In the genomic region with DNA sequence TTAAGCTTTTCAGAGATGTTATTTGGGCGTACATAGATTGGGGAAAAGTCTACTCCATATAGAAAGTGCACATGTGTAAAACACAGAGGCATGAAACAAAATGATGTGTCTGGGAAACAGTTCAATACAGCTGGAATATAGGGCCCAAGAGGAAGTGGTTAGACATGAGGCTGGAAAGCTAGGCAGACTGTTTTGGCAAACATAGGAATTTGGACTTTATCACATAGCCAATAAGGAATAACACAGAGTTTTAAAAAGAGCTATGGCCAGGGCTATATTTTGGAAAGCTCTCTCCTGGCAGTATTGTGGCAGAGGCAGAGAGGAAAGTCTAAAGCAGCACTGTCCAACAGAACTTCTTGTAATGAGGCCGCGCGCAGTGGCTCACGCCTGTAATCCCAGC, we compare ENCODE assay signal across 16 cellular contexts. TPM values are rescaled to one million over a fixed set of nuclear protein-coding genes. Genes with fewer than 3 reads are reported as not detected.
A peak's percentile ranks its signal among the peaks of the same experiment; 100 is the strongest.
DNase-seq lines count a peak whose midpoint lies in the region; ATAC-seq and TF ChIP-seq lines count a peak whose summit lies in the region.
"Had no signal": no experiment of that assay in that cellular context is flagged by ENCODE, and none has a peak within 500 bp of the region (broad histone marks: within the 10 kb centered on the region; RNA-seq: fewer than 3 reads in every experiment).

No MANE protein-coding gene starts in this region.

- no peak overlapping the region for H3K23ac ChIP-seq in mesenchymal stem cell (ENCODE audit: low read length in 2 of 2)

- DNase-seq in AG10803 (ENCODE audit: low read depth) (peak; percentile 53), DND-41 (no peak), mesenchymal stem cell (no peak), NCI-H345 (lab: John Stamatoyannopoulos, UW) (no peak)
- DNase-seq: activated gamma-delta T cell treated with Interleukin-2 at 50 U/mL for 16 hours; cerebellar nuclear complex; GDM1; mesendoderm; NCI-H146; NCI-H526 treated with DMSO at 0.1 percent for 48 hours; stimulated activated CD4-positive, alpha-beta T cell treated with anti-CD3 and anti-CD28 coated beads, Interleukin-4, amount 100 ng/mL, for 1 hour had no signal

- H3K4me1 ChIP-seq in DND-41 (ENCODE audit: insufficient read depth, low read length), result peaks cover 20% of the 10 kb centered on the region
- H3K4me1 ChIP-seq in mesenchymal stem cell (ENCODE audit: control insufficient read depth, insufficient read depth, low read depth, low read length), result peaks cover 4% of the 10 kb centered on the region

- no peaks in the 10 kb centered on the region for H3K9me3 Mint-ChIP-seq in activated T-helper 17 cell treated with anti-CD3 and anti-CD28 coated beads, Interleukin-2, amount 50 U/mL, for 72 hours

- ATAC-seq in DND-41 (ENCODE audit: insufficient read depth, low read depth) (no peak), GM18505 (IDR thresholded peaks at IDR 0.05; ENCODE audit: unreplicated experiment) (no peak), HG03521 (IDR thresholded peaks at IDR 0.05; ENCODE audit: unreplicated experiment) (no peak), GM19452 (IDR thresholded peaks at IDR 0.05; ENCODE audit: unreplicated experiment) (no peak)
- no peak for ATAC-seq in activated T-helper 17 cell treated with anti-CD3 and anti-CD28 coated beads, Interleukin-2, amount 50 U/mL, for 72 hours (replicated peaks)

- H2BK5ac ChIP-seq in mesenchymal stem cell (ENCODE audit: low read depth, low read length, poor library complexity, severe bottlenecking), result no peak overlapping the region

- peaks cover 5% of the 10 kb centered on the region for H3K79me1 ChIP-seq in mesenchymal stem cell (replicated peaks; ENCODE audit: low read length, poor library complexity, severe bottlenecking)

- no peak overlapping the region for H2AK5ac ChIP-seq in mesenchymal stem cell (ENCODE audit: low read length, severe bottlenecking)

- no peak overlapping the region for H3K9ac ChIP-seq in DND-41 (ENCODE audit: low read depth, low read length)
- H3K9ac ChIP-seq in mesenchymal stem cell (ENCODE audit: low read length), result peak overlapping the region; percentile 31

- peaks cover 40% of the 10 kb centered on the region for H3K4me1 Mint-ChIP-seq in activated T-helper 17 cell treated with anti-CD3 and anti-CD28 coated beads, Interleukin-2, amount 50 U/mL, for 72 hours

- no peak overlapping the region for H3K4ac ChIP-seq in mesenchymal stem cell (ENCODE audit: low read depth in 1 of 2, low read length in 2 of 2)

- H3K36me3 Mint-ChIP-seq in activated T-helper 17 cell treated with anti-CD3 and anti-CD28 coated beads, Interleukin-2, amount 50 U/mL, for 72 hours (ENCODE audit: low read depth), result peaks cover 35% of the 10 kb centered on the region

- H3K36me3 ChIP-seq in DND-41 (ENCODE audit: insufficient read depth, low read length) (peaks cover 8% of the 10 kb centered on the region; the same call in 1 of the 2 replicates), mesenchymal stem cell (ENCODE audit: control insufficient read depth in 1 of 2, insufficient read depth in 2 of 2, low read depth in 1 of 2, low read length in 2 of 2) (no peaks in the 10 kb centered on the region)

- no peak overlapping the region for H4K91ac ChIP-seq in mesenchymal stem cell (ENCODE audit: low read length)

- TF ChIP-seq CTCF in AG10803 (conservative IDR thresholded peaks at IDR 0.05; ENCODE audit: low read length) (no peak), DND-41 (IDR thresholded peaks at IDR 0.05; ENCODE audit: borderline replicate concordance, extremely low read depth, low read length, poor library complexity, severe bottlenecking) (no peak)

- peak overlapping the region; percentile 84 for H3K4me3 Mint-ChIP-seq in activated T-helper 17 cell treated with anti-CD3 and anti-CD28 coated beads, Interleukin-2, amount 50 U/mL, for 72 hours

- no peaks in the 10 kb centered on the region for H3K27me3 Mint-ChIP-seq in activated T-helper 17 cell treated with anti-CD3 and anti-CD28 coated beads, Interleukin-2, amount 50 U/mL, for 72 hours

- peaks cover 56% of the 10 kb centered on the region for H3K79me2 ChIP-seq in DND-41 (ENCODE audit: insufficient read depth, low read length)

- H3K18ac ChIP-seq in mesenchymal stem cell (ENCODE audit: low read depth in 1 of 2, low read length in 2 of 2), result no peak overlapping the region

- no peak overlapping the region for H2BK120ac ChIP-seq in mesenchymal stem cell (ENCODE audit: low read depth, low read length)

- no peaks in the 10 kb centered on the region for H4K20me1 ChIP-seq in DND-41 (ENCODE audit: insufficient read depth, low read length)

- 96% methylated on average over 5 of the region's 5 CpGs for WGBS in mesenchymal stem cell

- H3K4me2 ChIP-seq in DND-41 (ENCODE audit: insufficient read depth, low read length) (peak overlapping the region; percentile 70; the same call in 1 of the 2 replicates), mesenchymal stem cell (ENCODE audit: low read length, poor library complexity, severe bottlenecking) (no peak overlapping the region)

- TF ChIP-seq POLR2A in GM18505 (IDR thresholded peaks at IDR 0.05; ENCODE audit: borderline replicate concordance, extremely low read depth, insufficient read depth, insufficient read length), result no peak

- H3K14ac ChIP-seq in mesenchymal stem cell (ENCODE audit: low read length in 2 of 2), result no peak overlapping the region

- no peak overlapping the region for H2BK15ac ChIP-seq in mesenchymal stem cell (ENCODE audit: low read depth, poor library complexity, severe bottlenecking)

- H4K8ac ChIP-seq in mesenchymal stem cell (ENCODE audit: low read length), result no peak overlapping the region

- H3K4me3 ChIP-seq in AG10803 (ENCODE audit: low read length) (no peak overlapping the region), DND-41 (ENCODE audit: low read depth in 1 of 2, low read length in 2 of 2) (no peak overlapping the region), mesenchymal stem cell (ENCODE audit: insufficient read depth in 1 of 2, low read depth in 1 of 2, low read length in 2 of 2) (peak overlapping the region in 1 of 2 experiments; percentile 96)

- H3K27ac ChIP-seq in DND-41 (ENCODE audit: low read length) (no peak overlapping the region), mesenchymal stem cell (ENCODE audit: low read length, poor library complexity, severe bottlenecking) (no peak overlapping the region)

- H3K27me3 ChIP-seq in DND-41 (ENCODE audit: insufficient read depth, low read length, poor library complexity), result no peaks in the 10 kb centered on the region
- H3K27me3 ChIP-seq in mesenchymal stem cell (ENCODE audit: control insufficient read depth in 1 of 2, insufficient read depth in 1 of 2, low read length in 2 of 2), result no peaks in the 10 kb centered on the region

- H3K9me3 ChIP-seq in DND-41 (ENCODE audit: insufficient read depth, low read length, severe bottlenecking), result no peaks in the 10 kb centered on the region
- H3K9me3 ChIP-seq in mesenchymal stem cell (ENCODE audit: control insufficient read depth, low read length), result no peaks in the 10 kb centered on the region

- peak overlapping the region; percentile 13 for H3K27ac Mint-ChIP-seq in activated T-helper 17 cell treated with anti-CD3 and anti-CD28 coated beads, Interleukin-2, amount 50 U/mL, for 72 hours

- H2BK12ac ChIP-seq in mesenchymal stem cell (ENCODE audit: low read length in 2 of 2), result no peak overlapping the region

- H2AFZ ChIP-seq in DND-41 (ENCODE audit: low read depth, low read length), result no peak overlapping the region
- no peak overlapping the region for H2AFZ ChIP-seq in mesenchymal stem cell (ENCODE audit: low read depth, low read length)

RNA-seq across cellular contexts. Expression of a gene that starts 2.5 kb away (rescaled TPM):
- total RNA-seq in activated T-helper 17 cell treated with anti-CD3 and anti-CD28 coated beads, Interleukin-2, amount 50 U/mL, for 72 hours, result 100 to 1,000 TPM; 229 to 281 TPM
- 132 TPM for polyA plus RNA-seq in mesenchymal stem cell (2013, experiment 1 of 2)
- 129 TPM for polyA plus RNA-seq in mesenchymal stem cell (2013, experiment 2 of 2)

RNA-seq across cellular contexts. Expression of a gene that starts 13.0 kb away (rescaled TPM):
- 10 to 100 TPM; 22.4 to 53.8 TPM for total RNA-seq in activated T-helper 17 cell treated with anti-CD3 and anti-CD28 coated beads, Interleukin-2, amount 50 U/mL, for 72 hours
- polyA plus RNA-seq in mesenchymal stem cell (2013, experiment 1 of 2), result 12.4 TPM
- 12.7 TPM for polyA plus RNA-seq in mesenchymal stem cell (2013, experiment 2 of 2)

RNA-seq across cellular contexts. Expression of a gene that starts 25.1 kb away (rescaled TPM):
- total RNA-seq in activated T-helper 17 cell treated with anti-CD3 and anti-CD28 coated beads, Interleukin-2, amount 50 U/mL, for 72 hours, result 10 to 100 TPM in 1 of 2 donors, 1 to 10 TPM in 1; 2.7 to 17.7 TPM
- 1.5 TPM for polyA plus RNA-seq in mesenchymal stem cell (2013, experiment 1 of 2)
- polyA plus RNA-seq in mesenchymal stem cell (2013, experiment 2 of 2), result 1.7 TPM

RNA-seq across cellular contexts. Expression of a gene that starts 43.5 kb away (rescaled TPM):
- 1 to 10 TPM in 1 of 2 donors, under 1 TPM in 1; 0.56 to 7.8 TPM for total RNA-seq in activated T-helper 17 cell treated with anti-CD3 and anti-CD28 coated beads, Interleukin-2, amount 50 U/mL, for 72 hours
- polyA plus RNA-seq in mesenchymal stem cell (2013, experiment 1 of 2), result 0.22 TPM
- 0.04 TPM for polyA plus RNA-seq in mesenchymal stem cell (2013, experiment 2 of 2)
- total RNA-seq: pulmonary artery endothelial cell had no signal
